Comparison of ENCODE assay signal across 23 cellular contexts in genomic region chr9:135065151-135065550, GRCh38. TPM values are rescaled to one million over a fixed set of nuclear protein-coding genes. Genes with fewer than 3 reads are reported as not detected.
"Had no signal": no experiment of that assay in that cellular context is flagged by ENCODE, and none has a peak within 500 bp of the region (broad histone marks: within the 10 kb centered on the region; RNA-seq: fewer than 3 reads in every experiment).

No MANE protein-coding gene starts in this region.

- H3K36me3 ChIP-seq: breast epithelium, gastroesophageal sphincter, right lobe of liver, tibial nerve had no signal

- H3K4me3 ChIP-seq: breast epithelium, gastroesophageal sphincter, right lobe of liver, tibial nerve had no signal

- H3K27me3 ChIP-seq: right lobe of liver had no signal

- H3K9me3 ChIP-seq: right lobe of liver had no signal

- H3K4me1 ChIP-seq: breast epithelium, gastroesophageal sphincter, right lobe of liver, tibial nerve had no signal

- FAIRE-seq: colon, endothelial cell of umbilical vein, small intestine, urothelium cell line had no signal

- DNase-seq: activated CD4-positive, alpha-beta memory T cell treated with anti-CD3 and anti-CD28 coated beads for 36 hours; activated CD4-positive, alpha-beta T cell treated with anti-CD3 and anti-CD28 coated beads, Interleukin-2, amount 10 ng/mL, durations not matched to agents 24 days and 14 days; activated naive CD4-positive, alpha-beta T cell; activated T-cell treated with anti-CD3 and anti-CD28 coated beads, Interleukin-2, amount 50 U/mL, for 4 hours; effector memory CD8-positive, alpha-beta T cell; hippocampal formation; natural killer cell; small intestine; stimulated activated CD4-positive, alpha-beta T cell treated with anti-CD3 and anti-CD28 coated beads, Interleukin-1b, Interleukin-23, amount 100 ng/mL, for 48 hours; stimulated activated CD4-positive, alpha-beta T cell treated with anti-CD3 and anti-CD28 coated beads, Interleukin-4, amount 100 ng/mL, for 4 hours; stimulated activated CD8-positive, alpha-beta memory T cell treated with anti-CD3 and anti-CD28 coated beads, Interleukin-4, amount 100 ng/mL, for 48 hours; stimulated activated naive CD8-positive, alpha-beta T cell treated with anti-CD3 and anti-CD28 coated beads, Interleukin-15, amount 100 ng/mL, for 72 hours; T-helper 2 cell had no signal

- H3K27ac ChIP-seq: breast epithelium, gastroesophageal sphincter, right lobe of liver, tibial nerve had no signal

- ATAC-seq: activated naive CD4-positive, alpha-beta T cell treated with anti-CD3 and anti-CD28 coated beads, Interleukin-2, amount 50 U/mL, for 72 hours; activated T-cell treated with anti-CD3 and anti-CD28 coated beads, Interleukin-2, amount 50 U/mL, for 4 hours; activated T-helper 17 cell treated with anti-CD3 and anti-CD28 coated beads, Interleukin-2, amount 50 U/mL, for 72 hours; effector memory CD8-positive, alpha-beta T cell; gastroesophageal sphincter; natural killer cell; right lobe of liver; stimulated activated memory B cell treated with anti-CD40 and anti-IgM and Interleukin-4, amounts not matched to agents 10 μg/mL and 1 μg/mL and 100 μg/mL, for 72 hours; stimulated activated naive CD8-positive, alpha-beta T cell treated with anti-CD3 and anti-CD28 coated beads, Interleukin-15, amount 100 ng/mL, for 72 hours had no signal

RNA-seq across cellular contexts. Expression of gene OLFM1, which starts 22.3 kb away (rescaled TPM):
- total RNA-seq: activated CD4-positive, alpha-beta memory T cell treated with anti-CD3 and anti-CD28 coated beads for 36 hours; activated naive CD4-positive, alpha-beta T cell treated with anti-CD3 and anti-CD28 coated beads, Interleukin-2, amount 50 U/mL, for 72 hours had no signal
